22 cellular contexts compared by ENCODE assay signal in genomic region chrX:1119275-1119674, GRCh38.
"Had no signal": no experiment of that assay in that cellular context is flagged by ENCODE, and none has a peak within 500 bp of the region (broad histone marks: within the 10 kb centered on the region; RNA-seq: fewer than 3 reads in every experiment).

No MANE protein-coding gene starts in this region.

- H3K4me3 ChIP-seq: coronary artery, dorsolateral prefrontal cortex, esophagus muscularis mucosa, heart right ventricle, left lung, lower lobe of right lung, mucosa of descending colon had no signal

- H3K4me3 Mint-ChIP-seq: immature natural killer cell, mesothelial cell of epicardium, naive B cell had no signal

- H3K4me1 ChIP-seq: esophagus muscularis mucosa, foreskin keratinocyte, heart right ventricle, left lung, lower lobe of right lung had no signal

- H3K27ac Mint-ChIP-seq: mesothelial cell of epicardium had no signal

- ATAC-seq: foreskin keratinocyte, heart right ventricle, left cardiac atrium, left lung, left ventricle myocardium superior, lower lobe of right lung, mucosa of descending colon had no signal

- H3K36me3 ChIP-seq: esophagus muscularis mucosa, heart right ventricle, left lung, lower lobe of right lung had no signal

- DNase-seq: dermis blood vessel endothelial cell; effector CD4-positive, alpha-beta T cell; effector memory CD4-positive, alpha-beta T cell; foreskin keratinocyte; glutamatergic neuron; heart right ventricle; hypothalamus; immature natural killer cell; islet precursor cell; kidney; kidney glomerular epithelial cell; left cardiac atrium; left lung; left ventricle myocardium superior; lower lobe of right lung; mesenchymal stem cell; mucosa of descending colon; naive B cell had no signal

- H3K9me3 Mint-ChIP-seq: immature natural killer cell, mesothelial cell of epicardium had no signal

- H3K9me3 ChIP-seq: esophagus muscularis mucosa, heart right ventricle, left lung, lower lobe of right lung, mucosa of descending colon had no signal

- H3K27me3 ChIP-seq: foreskin keratinocyte had no signal

- H3K4me1 Mint-ChIP-seq: immature natural killer cell, mesothelial cell of epicardium had no signal

- H3K27ac ChIP-seq: coronary artery, dorsolateral prefrontal cortex, esophagus muscularis mucosa, foreskin keratinocyte, heart right ventricle, left lung, lower lobe of right lung had no signal

- H3K36me3 Mint-ChIP-seq: immature natural killer cell, mesothelial cell of epicardium, naive B cell had no signal
